Comparison of ENCODE assay signal across 15 cellular contexts in genomic region chr20:37381621-37382538, GRCh38. TPM values are rescaled to one million over a fixed set of nuclear protein-coding genes. Genes with fewer than 3 reads are reported as not detected.
DNase-seq lines count a peak whose midpoint lies in the region; ATAC-seq lines count a peak whose summit lies in the region.
"Had no signal": no experiment of that assay in that cellular context is flagged by ENCODE, and none has a peak within 500 bp of the region (broad histone marks: within the 10 kb centered on the region; RNA-seq: fewer than 3 reads in every experiment).

No MANE protein-coding gene starts in this region.

- peaks cover 4% of the 10 kb centered on the region for H3K27me3 Mint-ChIP-seq in activated CD4-positive, alpha-beta T cell treated with anti-CD3 and anti-CD28 coated beads for 36 hours
- no peaks in the 10 kb centered on the region for H3K27me3 Mint-ChIP-seq in IgD-negative memory B cell
- H3K27me3 Mint-ChIP-seq in stimulated activated memory B cell treated with anti-CD40 and anti-IgM and Interleukin-4, amounts not matched to agents 10 μg/mL and 1 μg/mL and 100 μg/mL, for 72 hours: no peaks in the 10 kb centered on the region

- CTCF ChIA-PET in activated CD4-positive, alpha-beta T cell treated with anti-CD3 and anti-CD28 coated beads for 36 hours (lab: Charles Lee): interaction anchor here (0.7 to 1.3 kb wide), 3 partner anchors 10 to 152 kb away, joined by 3 to 4 read pairs (median 4); no protein-coding TSS in a partner anchor

- DNase-seq in activated CD4-positive, alpha-beta T cell treated with anti-CD3 and anti-CD28 coated beads for 36 hours: peak; percentile 4
- no peak for DNase-seq in activated CD4-positive, alpha-beta T cell treated with anti-CD3 and anti-CD28 coated beads for 48 hours
- peak; percentile 24 for DNase-seq in islet precursor cell
- no peak for DNase-seq in NCI-H69 (lab: John Stamatoyannopoulos, UW)
- DNase-seq in stimulated activated naive CD4-positive, alpha-beta T cell treated with Interleukin-2 at 50 U/mL for 16 hours (lab: John Stamatoyannopoulos, UW): no peak
- DNase-seq: activated naive CD8-positive, alpha-beta T cell treated with anti-CD3 and anti-CD28 coated beads, Interleukin-2, amount 10 ng/mL, durations not matched to agents 7 days and 5 days; DMS153; heart right ventricle; KBM-7; left cardiac atrium; NCI-H524 treated with DMSO at 0.1 percent for 48 hours; nephron progenitor cell had no signal

- no peak overlapping the region for H3K27ac Mint-ChIP-seq in activated CD4-positive, alpha-beta T cell treated with anti-CD3 and anti-CD28 coated beads for 36 hours
- peak overlapping the region; percentile 5 to 87 (median 70) for H3K27ac Mint-ChIP-seq in IgD-negative memory B cell
- H3K27ac Mint-ChIP-seq in stimulated activated memory B cell treated with anti-CD40 and anti-IgM and Interleukin-4, amounts not matched to agents 10 μg/mL and 1 μg/mL and 100 μg/mL, for 72 hours: peak overlapping the region; percentile 88
- H3K27ac Mint-ChIP-seq: nephron progenitor cell had no signal

- intact Hi-C loops in activated CD4-positive, alpha-beta T cell treated with anti-CD3 and anti-CD28 coated beads for 36 hours (cut with DNase I, micrococcal nuclease): no loop called here

- no peaks in the 10 kb centered on the region for H3K36me3 Mint-ChIP-seq in activated CD4-positive, alpha-beta T cell treated with anti-CD3 and anti-CD28 coated beads for 36 hours (ENCODE audit: low read depth)
- H3K36me3 Mint-ChIP-seq in IgD-negative memory B cell: no peaks in the 10 kb centered on the region
- peaks cover 48% of the 10 kb centered on the region for H3K36me3 Mint-ChIP-seq in stimulated activated memory B cell treated with anti-CD40 and anti-IgM and Interleukin-4, amounts not matched to agents 10 μg/mL and 1 μg/mL and 100 μg/mL, for 72 hours
- H3K36me3 Mint-ChIP-seq: activated naive CD8-positive, alpha-beta T cell treated with anti-CD3 and anti-CD28 coated beads, Interleukin-2, amount 10 ng/mL, durations not matched to agents 7 days and 5 days had no signal

- H3K4me1 Mint-ChIP-seq in activated CD4-positive, alpha-beta T cell treated with anti-CD3 and anti-CD28 coated beads for 36 hours: peaks cover 12% of the 10 kb centered on the region
- H3K4me1 Mint-ChIP-seq in IgD-negative memory B cell: peaks cover 13 to 33% (median 24%) of the 10 kb centered on the region in 3 donors
- H3K4me1 Mint-ChIP-seq in stimulated activated memory B cell treated with anti-CD40 and anti-IgM and Interleukin-4, amounts not matched to agents 10 μg/mL and 1 μg/mL and 100 μg/mL, for 72 hours: peaks cover 80% of the 10 kb centered on the region

- H3K4me3 Mint-ChIP-seq in activated CD4-positive, alpha-beta T cell treated with anti-CD3 and anti-CD28 coated beads for 36 hours: peak overlapping the region; percentile 21
- H3K4me3 Mint-ChIP-seq in IgD-negative memory B cell: peak overlapping the region in 3 of 4 donors; percentile 47 to 92 (median 79)
- no peak overlapping the region for H3K4me3 Mint-ChIP-seq in stimulated activated memory B cell treated with anti-CD40 and anti-IgM and Interleukin-4, amounts not matched to agents 10 μg/mL and 1 μg/mL and 100 μg/mL, for 72 hours

- POLR2A ChIA-PET in activated CD4-positive, alpha-beta T cell treated with anti-CD3 and anti-CD28 coated beads for 36 hours (lab: Charles Lee): interaction anchor here (0.6 to 1.4 kb wide), 2 partner anchors 46 to 93 kb away, joined by 3 read pairs; partner anchors contain the start of gene MANBAL

- no peak for ATAC-seq in activated CD4-positive, alpha-beta T cell treated with anti-CD3 and anti-CD28 coated beads for 36 hours
- peak; percentile 79 for ATAC-seq in stimulated activated memory B cell treated with anti-CD40 and anti-IgM and Interleukin-4, amounts not matched to agents 10 μg/mL and 1 μg/mL and 100 μg/mL, for 72 hours
- no peak for ATAC-seq in GM18870 (IDR thresholded peaks at IDR 0.05; ENCODE audit: unreplicated experiment)
- ATAC-seq: heart right ventricle, left cardiac atrium had no signal

- no peaks in the 10 kb centered on the region for H3K9me3 Mint-ChIP-seq in activated CD4-positive, alpha-beta T cell treated with anti-CD3 and anti-CD28 coated beads for 36 hours (ENCODE audit: low read depth)
- no peaks in the 10 kb centered on the region for H3K9me3 Mint-ChIP-seq in IgD-negative memory B cell
- H3K9me3 Mint-ChIP-seq in stimulated activated memory B cell treated with anti-CD40 and anti-IgM and Interleukin-4, amounts not matched to agents 10 μg/mL and 1 μg/mL and 100 μg/mL, for 72 hours: no peaks in the 10 kb centered on the region
- H3K9me3 Mint-ChIP-seq: activated naive CD8-positive, alpha-beta T cell treated with anti-CD3 and anti-CD28 coated beads, Interleukin-2, amount 10 ng/mL, durations not matched to agents 7 days and 5 days; nephron progenitor cell had no signal

RNA-seq across cellular contexts. Expression of gene SRC, which starts 35.9 kb away (rescaled TPM):
- total RNA-seq in activated CD4-positive, alpha-beta T cell treated with anti-CD3 and anti-CD28 coated beads for 36 hours: 1 to 10 TPM; 4.2 to 5.7 TPM
- polyA plus RNA-seq in IgD-negative memory B cell: 2.3 TPM

Comparison
In these comparisons a context has a peak if more than half of its experiments do, and no peak if none do; other contexts are left out.
1. DNase-seq: peak in activated CD4-positive, alpha-beta T cell treated with anti-CD3 and anti-CD28 coated beads for 36 hours (single experiment) and islet precursor cell (single experiment); none in activated CD4-positive, alpha-beta T cell treated with anti-CD3 and anti-CD28 coated beads for 48 hours (single experiment), NCI-H69 (single experiment) and stimulated activated naive CD4-positive, alpha-beta T cell treated with Interleukin-2 at 50 U/mL for 16 hours (single experiment).